ENCODE assay signal across 2 cellular contexts in the genomic region with DNA sequence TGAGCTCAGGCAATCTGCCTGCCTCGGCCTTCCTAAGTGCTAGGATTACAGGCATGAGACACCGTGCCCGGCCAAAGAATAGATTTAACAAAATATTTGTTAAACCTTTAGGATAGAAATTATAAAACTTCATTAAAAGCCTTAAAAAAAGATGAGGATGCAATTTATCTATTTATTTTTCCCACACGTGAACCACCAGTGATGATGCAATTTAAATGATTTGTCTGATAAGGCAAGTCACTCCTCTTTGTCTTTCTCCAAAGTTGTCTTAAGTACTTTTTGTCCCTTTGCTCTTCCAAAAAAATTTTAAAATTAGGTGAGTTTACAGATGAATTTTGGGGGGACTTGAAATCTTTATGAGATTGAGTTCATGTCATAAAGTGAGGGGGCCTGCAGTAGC.
TF ChIP-seq lines count a peak whose summit lies in the region.

No MANE protein-coding gene starts in this region.

TF ChIP-seq in IMR-90, 13 proteins besides CTCF, POLR2A, EP300 and RAD21:
- TF ChIP-seq CEBPB (IDR thresholded peaks at IDR 0.05; ENCODE audit: low read depth, low read length) (peak; percentile 34; the same call in 1 of the 2 replicates), BHLHE40 (IDR thresholded peaks at IDR 0.05; ENCODE audit: low read depth, low read length) (no peak)

TF ChIP-seq in K562, 482 proteins besides CTCF, POLR2A, EP300 and RAD21:
- TF ChIP-seq ZSCAN29 (IDR thresholded peaks at IDR 0.05) = no peak
- no peak for TF ChIP-seq MCM7 (IDR thresholded peaks at IDR 0.05)
- TF ChIP-seq ESRRA (IDR thresholded peaks at IDR 0.05; ENCODE audit: borderline replicate concordance, low read depth) = no peak
- TF ChIP-seq TAF7 (tag; IDR thresholded peaks at IDR 0.05) = no peak
- no peak for TF ChIP-seq PML (IDR thresholded peaks at IDR 0.05; ENCODE audit: low read length)
- TF ChIP-seq CHD1 (IDR thresholded peaks at IDR 0.05; ENCODE audit: low read length) = no peak
- no peak for TF ChIP-seq FOXA3 (CRISPR knock-in tag; conservative IDR thresholded peaks at IDR 0.05 in 1 of 2, IDR thresholded peaks at IDR 0.05 in 1 of 2)
- TF ChIP-seq E2F8 (IDR thresholded peaks at IDR 0.05; ENCODE audit: low read depth, partially characterized antibody) = no peak
- no peak for TF ChIP-seq CEBPG (CRISPR knock-in tag; IDR thresholded peaks at IDR 0.05)
- peak; percentile 63 to 66; a peak in 3 of 4 replicates for TF ChIP-seq CEBPG (tag; conservative IDR thresholded peaks at IDR 0.05 in 1 of 2, IDR thresholded peaks at IDR 0.05 in 1 of 2)
- TF ChIP-seq, protein P1, sequence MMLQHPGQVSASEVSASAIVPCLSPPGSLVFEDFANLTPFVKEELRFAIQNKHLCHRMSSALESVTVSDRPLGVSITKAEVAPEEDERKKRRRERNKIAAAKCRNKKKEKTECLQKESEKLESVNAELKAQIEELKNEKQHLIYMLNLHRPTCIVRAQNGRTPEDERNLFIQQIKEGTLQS (IDR thresholded peaks at IDR 0.05) = peak; percentile 74
- TF ChIP-seq, protein P1 (CRISPR knock-in tag; conservative IDR thresholded peaks at IDR 0.05) = no peak
- peak; percentile 53; the same call in 1 of the 2 replicates for TF ChIP-seq CEBPB (tag; IDR thresholded peaks at IDR 0.05)
